9 cellular contexts compared by ENCODE assay signal in genomic region chr13:106919093-106919492, GRCh38.
DNase-seq lines count a peak whose midpoint lies in the region; ATAC-seq and TF ChIP-seq lines count a peak whose summit lies in the region.
"Had no signal": no experiment of that assay in that cellular context is flagged by ENCODE, and none has a peak within 500 bp of the region (broad histone marks: within the 10 kb centered on the region; RNA-seq: fewer than 3 reads in every experiment).

No MANE protein-coding gene starts in this region.

- DNase-seq in DMS153 treated with DMSO at 0.1 percent for 48 hours (lab: John Stamatoyannopoulos, UW; ENCODE audit: unreplicated experiment) (peak; percentile 34), DMS153 (lab: John Stamatoyannopoulos, UW) (no peak), fibroblast of pulmonary artery (ENCODE audit: low read depth) (peak; percentile 16), stomach (no peak), NCI-H128 (lab: John Stamatoyannopoulos, UW; ENCODE audit: unreplicated experiment) (no peak)

- no peaks in the 10 kb centered on the region for H3K9me3 ChIP-seq in stomach

- peak overlapping the region in 4 of 5 donors; percentile 8 to 88 (median 60) for H3K27ac ChIP-seq in stomach
- H3K27ac ChIP-seq: 22Rv1 had no signal

- H3K4me1 Mint-ChIP-seq in IgD-negative memory B cell = peaks cover 11 to 20% (median 14%) of the 10 kb centered on the region in 3 donors

- peaks cover 10% of the 10 kb centered on the region for H3K27me3 Mint-ChIP-seq in IgD-negative memory B cell

- no peak overlapping the region for H3K4me3 ChIP-seq in fibroblast of pulmonary artery (replicated peaks; ENCODE audit: low read depth, low read length)
- H3K4me3 ChIP-seq in stomach = no peak overlapping the region

- peak overlapping the region; percentile 4 to 77 (median 64) for H3K4me3 Mint-ChIP-seq in IgD-negative memory B cell

- H3K27me3 ChIP-seq in stomach = peaks cover 0 to 9% (median 0%) of the 10 kb centered on the region in 3 donors

- TF ChIP-seq EP300 in stomach (IDR thresholded peaks at IDR 0.05) = no peak

- H3K36me3 ChIP-seq in stomach = no peaks in the 10 kb centered on the region

- H3K36me3 Mint-ChIP-seq in IgD-negative memory B cell = no peaks in the 10 kb centered on the region

- peaks cover 0 to 2% (median 0%) of the 10 kb centered on the region in 3 donors for H3K9me3 Mint-ChIP-seq in IgD-negative memory B cell

- intact Hi-C loops in stomach (cut with DNase I; ENCODE audit: low total_unique reads) = no loop called here

- TF ChIP-seq POLR2A in stomach (IDR thresholded peaks at IDR 0.05) = no peak

- TF ChIP-seq CTCF in fibroblast of pulmonary artery (IDR thresholded peaks at IDR 0.05; ENCODE audit: low read length, missing control alignments) (no peak), stomach (IDR thresholded peaks at IDR 0.05) (no peak)

- peaks cover 0 to 25% (median 4%) of the 10 kb centered on the region in 4 donors for H3K4me1 ChIP-seq in stomach

- WGBS in stomach, 5 donors = 32 to 48% (median 38%) methylated on average over 7 of the region's 7 CpGs

- ATAC-seq in HG03025 (IDR thresholded peaks at IDR 0.05; ENCODE audit: low FRiP score, unreplicated experiment) (no peak), GM19467 (IDR thresholded peaks at IDR 0.05; ENCODE audit: unreplicated experiment) (no peak)

- peak overlapping the region in 1 of 3 donors; percentile 79 for H3K27ac Mint-ChIP-seq in IgD-negative memory B cell

Comparison
In these comparisons a context has a peak if more than half of its experiments do, and no peak if none do; other contexts are left out.
1. DNase-seq: peak in DMS153 treated with DMSO at 0.1 percent for 48 hours (single experiment) and fibroblast of pulmonary artery (single experiment); none in DMS153 (single experiment), stomach (single experiment) and NCI-H128 (single experiment).